ENCODE assay signal across 9 cellular contexts in genomic region chr2:204356128-204356527, GRCh38.
"Had no signal": no experiment of that assay in that cellular context is flagged by ENCODE, and none has a peak within 500 bp of the region (broad histone marks: within the 10 kb centered on the region; RNA-seq: fewer than 3 reads in every experiment).

No MANE protein-coding gene starts in this region.

- H3K27ac ChIP-seq: GM23248 had no signal

- DNase-seq: GM23248, GOT3, H7, HFFc6, KG1 had no signal

- H3K4me3 Mint-ChIP-seq: HFFc6, IgD-negative memory B cell had no signal

- H3K9me3 ChIP-seq: HAP-1 had no signal

- H3K9ac ChIP-seq: GM23248 had no signal

- H3K36me3 Mint-ChIP-seq: IgD-negative memory B cell had no signal

- FAIRE-seq: HTR-8/SVneo had no signal

- H3K4me1 Mint-ChIP-seq: IgD-negative memory B cell had no signal

- ATAC-seq: HCT116 had no signal

- H3K27ac Mint-ChIP-seq: HFFc6, IgD-negative memory B cell had no signal

- H3K9me3 Mint-ChIP-seq: HFFc6 had no signal

- H2AFZ ChIP-seq: GM23248 had no signal

- H3K4me1 ChIP-seq: HAP-1 had no signal

- H3K36me3 ChIP-seq: HAP-1 had no signal

- H3K4me3 ChIP-seq: GM23248, HAP-1 had no signal
